Comparison of ENCODE assay signal across 19 cellular contexts in the genomic region with DNA sequence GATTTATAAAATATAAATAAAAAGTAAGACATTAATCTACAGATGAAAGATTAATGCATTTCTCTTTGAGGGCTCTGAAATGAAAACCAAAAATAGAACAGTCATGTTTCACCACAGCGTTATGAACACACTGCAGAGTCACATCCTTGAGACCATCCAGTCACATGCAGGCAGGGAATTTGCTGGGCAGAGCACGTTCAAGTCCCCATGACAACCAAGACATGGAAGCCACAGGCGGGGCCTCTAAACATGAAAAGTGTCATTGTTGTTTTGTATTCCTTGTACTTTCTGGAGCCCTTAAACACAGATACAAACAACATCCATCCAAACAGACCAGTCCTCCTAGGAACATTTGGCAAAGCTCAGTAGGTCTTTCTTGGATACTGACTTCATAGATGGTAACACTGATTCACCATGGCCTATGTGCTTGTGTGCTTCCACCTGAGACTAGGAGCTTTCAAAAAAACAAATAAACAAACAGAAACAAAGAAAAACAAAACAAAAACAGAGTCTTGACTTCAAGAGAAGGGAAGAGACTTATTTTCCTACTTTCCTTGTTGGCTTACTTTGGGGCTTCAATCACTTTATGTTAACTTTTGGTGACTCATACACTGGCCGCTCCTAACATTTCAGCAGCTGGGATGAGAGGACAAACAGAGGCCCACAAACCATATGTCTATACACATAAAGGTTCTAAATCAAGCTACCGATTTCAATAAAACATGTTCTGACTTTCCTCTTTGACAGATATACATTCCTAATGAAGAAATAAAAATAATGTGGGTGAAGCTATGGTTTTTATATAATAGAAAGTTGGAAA.
"Had no signal": no experiment of that assay in that cellular context is flagged by ENCODE, and none has a peak within 500 bp of the region (broad histone marks: within the 10 kb centered on the region; RNA-seq: fewer than 3 reads in every experiment).

No MANE protein-coding gene starts in this region.

- H3K4me1 ChIP-seq: adrenal gland, gastroesophageal sphincter, left ventricle myocardium inferior, psoas muscle, sigmoid colon, upper lobe of right lung had no signal

- H3K4me3 ChIP-seq: adrenal gland, gastroesophageal sphincter, left ventricle myocardium inferior, psoas muscle, sigmoid colon, thoracic aorta, upper lobe of right lung had no signal

- H3K36me3 Mint-ChIP-seq: activated naive CD4-positive, alpha-beta T cell treated with anti-CD3 and anti-CD28 coated beads, Interleukin-2, amount 50 U/mL, for 24 hours had no signal

- H3K36me3 ChIP-seq: adrenal gland, gastroesophageal sphincter, left ventricle myocardium inferior, sigmoid colon, thoracic aorta, upper lobe of right lung had no signal

- H3K27ac Mint-ChIP-seq: activated CD4-positive, alpha-beta T cell treated with anti-CD3 and anti-CD28 coated beads, Interleukin-2, amount 10 ng/mL, durations not matched to agents 24 days and 14 days; activated CD8-positive, alpha-beta T cell treated with anti-CD3 and anti-CD28 coated beads, Interleukin-2, amount 10 ng/mL, durations not matched to agents 7 days and 5 days; activated naive CD4-positive, alpha-beta T cell treated with anti-CD3 and anti-CD28 coated beads, Interleukin-2, amount 50 U/mL, for 24 hours; nephron progenitor cell; stimulated activated naive CD8-positive, alpha-beta T cell treated with anti-CD3 and anti-CD28 coated beads, Interleukin-15, amount 100 ng/mL, for 72 hours; T-helper 2 cell treated with Interferon-gamma antibody and Interleukin-4, amounts not matched to agents 5 μg/mL and 100 μg/mL, for 36 hours had no signal

- H3K9me3 ChIP-seq: adrenal gland, psoas muscle, sigmoid colon, thoracic aorta, upper lobe of right lung had no signal

- H3K27ac ChIP-seq: adrenal gland, gastroesophageal sphincter, left ventricle myocardium inferior, psoas muscle, sigmoid colon, thoracic aorta, upper lobe of right lung had no signal

- DNase-seq: activated CD4-positive, alpha-beta T cell treated with anti-CD3 and anti-CD28 coated beads, Interleukin-2, amount 10 ng/mL, durations not matched to agents 24 days and 14 days; activated CD4-positive, CD25-positive, alpha-beta regulatory T cell; activated CD8-positive, alpha-beta memory T cell treated with anti-CD3 and anti-CD28 coated beads, Interleukin-2, amount 50 U/mL, for 4 hours; activated CD8-positive, alpha-beta T cell treated with anti-CD3 and anti-CD28 coated beads, Interleukin-2, amount 10 ng/mL, durations not matched to agents 7 days and 5 days; activated effector memory CD4-positive, alpha-beta T cell treated with anti-CD3 and anti-CD28 coated beads, Interleukin-2, amount 50 U/mL, for 16 hours; activated T-cell treated with anti-CD3 and anti-CD28 coated beads, Interleukin-2, amount 50 U/mL, for 48 hours; adrenal gland; hippocampal formation; left ventricle myocardium inferior; nephron progenitor cell; psoas muscle; sigmoid colon; stimulated activated CD4-positive, alpha-beta T cell treated with anti-CD3 and anti-CD28 coated beads, Interleukin-1b, Interleukin-23, amount 100 ng/mL, for 48 hours; stimulated activated naive CD8-positive, alpha-beta T cell treated with anti-CD3 and anti-CD28 coated beads, Interleukin-15, amount 100 ng/mL, for 72 hours; upper lobe of right lung had no signal

- H3K4me1 Mint-ChIP-seq: activated CD4-positive, alpha-beta T cell treated with anti-CD3 and anti-CD28 coated beads, Interleukin-2, amount 10 ng/mL, durations not matched to agents 24 days and 14 days; activated naive CD4-positive, alpha-beta T cell treated with anti-CD3 and anti-CD28 coated beads, Interleukin-2, amount 50 U/mL, for 24 hours; stimulated activated naive CD8-positive, alpha-beta T cell treated with anti-CD3 and anti-CD28 coated beads, Interleukin-15, amount 100 ng/mL, for 72 hours had no signal

- H3K27me3 Mint-ChIP-seq: activated CD4-positive, alpha-beta T cell treated with anti-CD3 and anti-CD28 coated beads, Interleukin-2, amount 10 ng/mL, durations not matched to agents 24 days and 14 days; stimulated activated naive CD8-positive, alpha-beta T cell treated with anti-CD3 and anti-CD28 coated beads, Interleukin-15, amount 100 ng/mL, for 72 hours had no signal

- H3K4me3 Mint-ChIP-seq: activated CD4-positive, alpha-beta T cell treated with anti-CD3 and anti-CD28 coated beads, Interleukin-2, amount 10 ng/mL, durations not matched to agents 24 days and 14 days; activated CD8-positive, alpha-beta T cell treated with anti-CD3 and anti-CD28 coated beads, Interleukin-2, amount 10 ng/mL, durations not matched to agents 7 days and 5 days; activated naive CD4-positive, alpha-beta T cell treated with anti-CD3 and anti-CD28 coated beads, Interleukin-2, amount 50 U/mL, for 24 hours; nephron progenitor cell; stimulated activated naive CD8-positive, alpha-beta T cell treated with anti-CD3 and anti-CD28 coated beads, Interleukin-15, amount 100 ng/mL, for 72 hours; T-helper 2 cell treated with Interferon-gamma antibody and Interleukin-4, amounts not matched to agents 5 μg/mL and 100 μg/mL, for 36 hours had no signal

- ATAC-seq: activated CD8-positive, alpha-beta T cell treated with anti-CD3 and anti-CD28 coated beads, Interleukin-2, amount 10 ng/mL, durations not matched to agents 7 days and 5 days; gastroesophageal sphincter; psoas muscle; stimulated activated naive CD8-positive, alpha-beta T cell treated with anti-CD3 and anti-CD28 coated beads, Interleukin-15, amount 100 ng/mL, for 72 hours; upper lobe of right lung had no signal

- H3K27me3 ChIP-seq: adrenal gland, gastroesophageal sphincter, sigmoid colon had no signal

- H3K9me3 Mint-ChIP-seq: activated CD4-positive, alpha-beta T cell treated with anti-CD3 and anti-CD28 coated beads, Interleukin-2, amount 10 ng/mL, durations not matched to agents 24 days and 14 days; activated naive CD4-positive, alpha-beta T cell treated with anti-CD3 and anti-CD28 coated beads, Interleukin-2, amount 50 U/mL, for 24 hours had no signal
